Comparison of ENCODE assay signal across 1 cellular context in the genomic region with DNA sequence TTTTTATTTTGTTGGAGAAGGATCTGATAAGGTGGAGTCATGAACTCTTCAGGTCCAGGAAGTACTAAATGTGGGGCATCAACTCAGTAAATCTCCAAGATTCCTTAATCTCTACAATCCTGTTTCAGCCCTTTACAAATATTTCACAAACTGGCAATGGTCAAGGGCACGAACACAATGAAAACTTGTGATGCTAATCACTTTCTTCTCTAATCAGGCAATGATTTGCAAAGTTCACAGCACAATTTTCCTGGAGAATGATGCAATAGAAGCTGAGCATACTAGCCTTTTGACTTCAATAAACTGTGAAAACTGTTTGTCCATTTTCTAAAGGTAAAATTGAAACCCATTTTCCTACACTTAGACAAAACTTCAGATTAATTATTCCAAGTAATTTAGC.
A peak's percentile ranks its signal among the peaks of the same experiment; 100 is the strongest.
TF ChIP-seq lines count a peak whose summit lies in the region.

No MANE protein-coding gene starts in this region.

TF ChIP-seq in K562, 482 proteins besides CTCF, POLR2A, EP300 and RAD21 (continued from another document):
- TF ChIP-seq JUND (IDR thresholded peaks at IDR 0.05; ENCODE audit: borderline replicate concordance, low read depth, low read length) (peak; percentile 37; the same call in 1 of the 2 replicates), JUND (tag; IDR thresholded peaks at IDR 0.05; ENCODE audit: borderline replicate concordance, low read depth, low read length) (peak; percentile 38; the same call in 1 of the 3 replicates), POLR2H (tag; IDR thresholded peaks at IDR 0.05; ENCODE audit: low read depth) (peak; percentile 36; the same call in 1 of the 2 replicates), ZNF431 (CRISPR knock-in tag; IDR thresholded peaks at IDR 0.05) (no peak), ETV1 (tag; conservative IDR thresholded peaks at IDR 0.05; ENCODE audit: low read depth) (0 out of 2 replicates have a peak, but pooled peaks have one; percentile 8), TCF15 (CRISPR knock-in tag; IDR thresholded peaks at IDR 0.05) (no peak), ZNF511 (CRISPR knock-in tag; IDR thresholded peaks at IDR 0.05) (no peak), ATF3 (IDR thresholded peaks at IDR 0.05) (peak; percentile 96), ATF3 (CRISPR knock-in tag; conservative IDR thresholded peaks at IDR 0.05) (no peak), WHSC1 (IDR thresholded peaks at IDR 0.05; ENCODE audit: low read length) (no peak), ASH1L (IDR thresholded peaks at IDR 0.05; ENCODE audit: borderline replicate concordance, low read depth, partially characterized antibody) (no peak), IFI16 (CRISPR knock-in tag; IDR thresholded peaks at IDR 0.05) (no peak), ZNF253 (CRISPR knock-in tag; conservative IDR thresholded peaks at IDR 0.05) (no peak), ATF7 (IDR thresholded peaks at IDR 0.05) (peak; percentile 72), POLR3A (IDR thresholded peaks at IDR 0.05; ENCODE audit: borderline replicate concordance, extremely low read depth, insufficient read depth, insufficient read length) (no peak), ZNF24 (IDR thresholded peaks at IDR 0.05) (no peak), CBFA2T3 (IDR thresholded peaks at IDR 0.05) (no peak), SMARCE1 (IDR thresholded peaks at IDR 0.05) (no peak; the same call in 1 of the 2 replicates), ZNF589 (CRISPR knock-in tag; IDR thresholded peaks at IDR 0.05; ENCODE audit: low read depth) (0 out of 2 replicates have a peak, but pooled peaks have one; percentile 25), CHD1 (IDR thresholded peaks at IDR 0.05; ENCODE audit: low read length) (no peak), KAT7 (CRISPR knock-in tag; IDR thresholded peaks at IDR 0.05; ENCODE audit: borderline replicate concordance) (no peak), E2F5 (CRISPR knock-in tag; IDR thresholded peaks at IDR 0.05) (no peak), GTF3C2 (IDR thresholded peaks at IDR 0.05; ENCODE audit: borderline replicate concordance, extremely low read depth, insufficient read length) (no peak)
- TF ChIP-seq, protein P1, sequence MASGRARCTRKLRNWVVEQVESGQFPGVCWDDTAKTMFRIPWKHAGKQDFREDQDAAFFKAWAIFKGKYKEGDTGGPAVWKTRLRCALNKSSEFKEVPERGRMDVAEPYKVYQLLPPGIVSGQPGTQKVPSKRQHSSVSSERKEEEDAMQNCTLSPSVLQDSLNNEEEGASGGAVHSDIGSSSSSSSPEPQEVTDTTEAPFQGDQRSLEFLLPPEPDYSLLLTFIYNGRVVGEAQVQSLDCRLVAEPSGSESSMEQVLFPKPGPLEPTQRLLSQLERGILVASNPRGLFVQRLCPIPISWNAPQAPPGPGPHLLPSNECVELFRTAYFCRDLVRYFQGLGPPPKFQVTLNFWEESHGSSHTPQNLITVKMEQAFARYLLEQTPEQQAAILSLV (tag; IDR thresholded peaks at IDR 0.05), result peak; percentile 57; the same call in 1 of the 2 replicates
- TF ChIP-seq, protein P2, sequence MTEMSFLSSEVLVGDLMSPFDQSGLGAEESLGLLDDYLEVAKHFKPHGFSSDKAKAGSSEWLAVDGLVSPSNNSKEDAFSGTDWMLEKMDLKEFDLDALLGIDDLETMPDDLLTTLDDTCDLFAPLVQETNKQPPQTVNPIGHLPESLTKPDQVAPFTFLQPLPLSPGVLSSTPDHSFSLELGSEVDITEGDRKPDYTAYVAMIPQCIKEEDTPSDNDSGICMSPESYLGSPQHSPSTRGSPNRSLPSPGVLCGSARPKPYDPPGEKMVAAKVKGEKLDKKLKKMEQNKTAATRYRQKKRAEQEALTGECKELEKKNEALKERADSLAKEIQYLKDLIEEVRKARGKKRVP (CRISPR knock-in tag; IDR thresholded peaks at IDR 0.05), result peak; percentile 92
